Comparison of ENCODE assay signal across 8 cellular contexts in genomic region chr12:107992870-107993451, GRCh38.
A peak's percentile ranks its signal among the peaks of the same experiment; 100 is the strongest.
DNase-seq lines count a peak whose midpoint lies in the region; ATAC-seq and TF ChIP-seq lines count a peak whose summit lies in the region.

No MANE protein-coding gene starts in this region.

- H3K79me2 ChIP-seq in DND-41 (ENCODE audit: insufficient read depth, low read length): no peaks in the 10 kb centered on the region

- H3K9me3 Mint-ChIP-seq in nephron: no peaks in the 10 kb centered on the region
- H3K9me3 Mint-ChIP-seq in activated T-cell treated with anti-CD3 and anti-CD28 coated beads, Interleukin-2, amount 50 U/mL, for 72 hours: no peaks in the 10 kb centered on the region
- no peaks in the 10 kb centered on the region for H3K9me3 Mint-ChIP-seq in activated CD4-positive, alpha-beta T cell treated with anti-CD3 and anti-CD28 coated beads, Interleukin-2, amount 10 ng/mL, durations not matched to agents 7 days and 5 days

- H3K4me2 ChIP-seq in DND-41 (ENCODE audit: insufficient read depth, low read length): no peak overlapping the region

- POLR2A ChIA-PET in activated CD4-positive, alpha-beta T cell treated with anti-CD3 and anti-CD28 coated beads, Interleukin-2, amount 10 ng/mL, durations not matched to agents 7 days and 5 days (lab: Charles Lee): no interaction called here

- no peaks in the 10 kb centered on the region for H3K4me1 ChIP-seq in DND-41 (ENCODE audit: insufficient read depth, low read length)

- H3K27ac Mint-ChIP-seq in nephron: no peak overlapping the region
- no peak overlapping the region for H3K27ac Mint-ChIP-seq in activated T-cell treated with anti-CD3 and anti-CD28 coated beads, Interleukin-2, amount 50 U/mL, for 72 hours
- no peak overlapping the region for H3K27ac Mint-ChIP-seq in activated CD4-positive, alpha-beta T cell treated with anti-CD3 and anti-CD28 coated beads, Interleukin-2, amount 10 ng/mL, durations not matched to agents 7 days and 5 days

- H3K27me3 Mint-ChIP-seq in nephron (ENCODE audit: low read depth): peaks cover 32% of the 10 kb centered on the region
- H3K27me3 Mint-ChIP-seq in activated T-cell treated with anti-CD3 and anti-CD28 coated beads, Interleukin-2, amount 50 U/mL, for 72 hours (ENCODE audit: low read depth): peaks cover 40% of the 10 kb centered on the region
- peaks cover 31% of the 10 kb centered on the region for H3K27me3 Mint-ChIP-seq in activated CD4-positive, alpha-beta T cell treated with anti-CD3 and anti-CD28 coated beads, Interleukin-2, amount 10 ng/mL, durations not matched to agents 7 days and 5 days

- no peaks in the 10 kb centered on the region for H3K36me3 Mint-ChIP-seq in nephron (ENCODE audit: low read depth)
- no peaks in the 10 kb centered on the region for H3K36me3 Mint-ChIP-seq in activated T-cell treated with anti-CD3 and anti-CD28 coated beads, Interleukin-2, amount 50 U/mL, for 72 hours (ENCODE audit: insufficient read depth in 2 of 2)
- H3K36me3 Mint-ChIP-seq in activated CD4-positive, alpha-beta T cell treated with anti-CD3 and anti-CD28 coated beads, Interleukin-2, amount 10 ng/mL, durations not matched to agents 7 days and 5 days (ENCODE audit: low read depth): no peaks in the 10 kb centered on the region

- H3K27me3 ChIP-seq in DND-41 (ENCODE audit: insufficient read depth, low read length, poor library complexity): no peaks in the 10 kb centered on the region

- H3K4me1 Mint-ChIP-seq in nephron: no peaks in the 10 kb centered on the region
- H3K4me1 Mint-ChIP-seq in activated T-cell treated with anti-CD3 and anti-CD28 coated beads, Interleukin-2, amount 50 U/mL, for 72 hours (ENCODE audit: low read depth): no peaks in the 10 kb centered on the region
- H3K4me1 Mint-ChIP-seq in activated CD4-positive, alpha-beta T cell treated with anti-CD3 and anti-CD28 coated beads, Interleukin-2, amount 10 ng/mL, durations not matched to agents 7 days and 5 days: no peaks in the 10 kb centered on the region

- no peak overlapping the region for H3K27ac ChIP-seq in DND-41 (ENCODE audit: low read length)

- TF ChIP-seq CTCF in DND-41 (IDR thresholded peaks at IDR 0.05; ENCODE audit: borderline replicate concordance, extremely low read depth, low read length, poor library complexity, severe bottlenecking): peak; percentile 58
- TF ChIP-seq CTCF in nephron (IDR thresholded peaks at IDR 0.05; ENCODE audit: unreplicated experiment in 3 of 3): peak; percentile 49 to 64 (median 50)

- H3K9me3 ChIP-seq in DND-41 (ENCODE audit: insufficient read depth, low read length, severe bottlenecking): no peaks in the 10 kb centered on the region

- H3K4me3 ChIP-seq in DND-41 (ENCODE audit: low read depth in 1 of 2, low read length in 2 of 2): no peak overlapping the region

- H4K20me1 ChIP-seq in DND-41 (ENCODE audit: insufficient read depth, low read length): no peaks in the 10 kb centered on the region

- no peak overlapping the region for H3K4me3 Mint-ChIP-seq in nephron
- H3K4me3 Mint-ChIP-seq in activated T-cell treated with anti-CD3 and anti-CD28 coated beads, Interleukin-2, amount 50 U/mL, for 72 hours: no peak overlapping the region
- no peak overlapping the region for H3K4me3 Mint-ChIP-seq in activated CD4-positive, alpha-beta T cell treated with anti-CD3 and anti-CD28 coated beads, Interleukin-2, amount 10 ng/mL, durations not matched to agents 7 days and 5 days

- peak; percentile 64 for ATAC-seq in DND-41 (ENCODE audit: insufficient read depth, low read depth)
- ATAC-seq in HG02642 (IDR thresholded peaks at IDR 0.05; ENCODE audit: poor library complexity, unreplicated experiment): peak; percentile 60
- ATAC-seq in GM18519 (IDR thresholded peaks at IDR 0.05; ENCODE audit: low FRiP score, unreplicated experiment): no peak
- ATAC-seq in activated T-cell treated with anti-CD3 and anti-CD28 coated beads, Interleukin-2, amount 50 U/mL, for 72 hours (replicated peaks in 1 of 2): no peak

- H2AFZ ChIP-seq in DND-41 (ENCODE audit: low read depth, low read length): no peak overlapping the region

- CTCF ChIA-PET in activated CD4-positive, alpha-beta T cell treated with anti-CD3 and anti-CD28 coated beads, Interleukin-2, amount 10 ng/mL, durations not matched to agents 7 days and 5 days (lab: Charles Lee): interaction anchor here (0.9 to 1.4 kb wide), 2 partner anchors 10 to 115 kb away, joined by 3 to 4 read pairs; no protein-coding TSS in a partner anchor

- no peaks in the 10 kb centered on the region for H3K36me3 ChIP-seq in DND-41 (ENCODE audit: insufficient read depth, low read length)

- peak; percentile 20 for DNase-seq in DND-41
- peak; percentile 61 to 79 for DNase-seq in NCI-H526 (lab: John Stamatoyannopoulos, UW)
- peak; percentile 38 for DNase-seq in cerebellar cortex (ENCODE audit: low spot score)
- no peak for DNase-seq in activated T-cell treated with anti-CD3 and anti-CD28 coated beads, Interleukin-2, amount 50 U/mL, for 72 hours
- no peak for DNase-seq in activated CD4-positive, alpha-beta T cell treated with anti-CD3 and anti-CD28 coated beads, Interleukin-2, amount 10 ng/mL, durations not matched to agents 7 days and 5 days

- H3K9ac ChIP-seq in DND-41 (ENCODE audit: low read depth, low read length): no peak overlapping the region

Comparison
In these comparisons a context has a peak if more than half of its experiments do, and no peak if none do; other contexts are left out.
1. ATAC-seq: peak in DND-41 (single experiment) and HG02642 (single experiment); none in GM18519 (single experiment) and activated T-cell treated with anti-CD3 and anti-CD28 coated beads, Interleukin-2, amount 50 U/mL, for 72 hours (0 of 2).
2. DNase-seq: peak in DND-41 (single experiment), NCI-H526 (2 of 2) and cerebellar cortex (single experiment); none in activated T-cell treated with anti-CD3 and anti-CD28 coated beads, Interleukin-2, amount 50 U/mL, for 72 hours (0 of 2) and activated CD4-positive, alpha-beta T cell treated with anti-CD3 and anti-CD28 coated beads, Interleukin-2, amount 10 ng/mL, durations not matched to agents 7 days and 5 days (single experiment).